Comparison of ENCODE assay signal across 8 cellular contexts in genomic region chr16:73065617-73066313, GRCh38. TPM values are rescaled to one million over a fixed set of nuclear protein-coding genes. Genes with fewer than 3 reads are reported as not detected.
A peak's percentile ranks its signal among the peaks of the same experiment; 100 is the strongest.
DNase-seq lines count a peak whose midpoint lies in the region; ATAC-seq and TF ChIP-seq lines count a peak whose summit lies in the region.

No MANE protein-coding gene starts in this region.

- H3K27me3 ChIP-seq in MG63 (no peaks in the 10 kb centered on the region), lower lobe of right lung (ENCODE audit: low read depth) (peaks cover 62% of the 10 kb centered on the region), stomach smooth muscle (ENCODE audit: control insufficient read depth in 1 of 2, insufficient read depth in 2 of 2, low read length in 2 of 2) (no peaks in the 10 kb centered on the region), spleen (replicated peaks in 1 of 7) (peaks cover 9 to 95% (median 65%) of the 10 kb centered on the region in 7 donors)

- peak; percentile 41 to 55 for ATAC-seq in lower lobe of right lung

- no peak for TF ChIP-seq CTCF in lower lobe of right lung (IDR thresholded peaks at IDR 0.05)
- TF ChIP-seq CTCF in spleen (IDR thresholded peaks at IDR 0.05 in 8 of 11, conservative IDR thresholded peaks at IDR 0.05 in 3 of 11), result no peak

- H3K27ac ChIP-seq in lower lobe of right lung, result peak overlapping the region; percentile 86
- peak overlapping the region; percentile 98 for H3K27ac ChIP-seq in stomach smooth muscle (ENCODE audit: low read length)
- H3K27ac ChIP-seq in spleen, result peak overlapping the region in 1 of 8 donors; percentile 31

- WGBS in spleen, 5 donors, result 9 to 18% (median 12%) methylated on average over 33 to 43 of the region's 43 CpGs

- TF ChIP-seq POLR2A in erythroblast (IDR thresholded peaks at IDR 0.05; ENCODE audit: low read length), result no peak
- no peak for TF ChIP-seq POLR2A in spleen (IDR thresholded peaks at IDR 0.05)

- peak overlapping the region in 1 of 2 donors; percentile 54 for H3K9ac ChIP-seq in stomach smooth muscle (ENCODE audit: low read length in 2 of 2)

- H3K4me3 ChIP-seq in MG63 (no peak overlapping the region), lower lobe of right lung (peak overlapping the region; percentile 35), stomach smooth muscle (ENCODE audit: low read length in 2 of 2) (peak overlapping the region; percentile 33 to 71), spleen (peak overlapping the region in 3 of 8 donors; percentile 10 to 54 (median 13))

- intact Hi-C loops in lower lobe of right lung (cut with DNase I) (no loop called here), spleen (cut with DNase I; ENCODE audit: low total_unique reads) (loop anchor here (10.0 kb wide), 1 partner anchor 109 kb away; no protein-coding TSS in a partner anchor)

- H3K9me3 ChIP-seq in MG63 (no peaks in the 10 kb centered on the region), lower lobe of right lung (no peaks in the 10 kb centered on the region), stomach smooth muscle (ENCODE audit: control insufficient read depth in 2 of 2, low read length in 2 of 2) (no peaks in the 10 kb centered on the region), spleen (no peaks in the 10 kb centered on the region)

- H3K4me1 ChIP-seq in lower lobe of right lung (peaks cover 56% of the 10 kb centered on the region), stomach smooth muscle (ENCODE audit: control insufficient read depth, insufficient read depth, low read length) (peaks cover 54% of the 10 kb centered on the region), spleen (peaks cover 10 to 92% (median 58%) of the 10 kb centered on the region in 6 donors)

- DNase-seq in MG63 (peak; percentile 41), epidermal melanocyte (ENCODE audit: insufficient read length, low spot score) (peak; percentile 7), lower lobe of right lung (peak; percentile 69), erythroblast (lab: John Stamatoyannopoulos, UW) (no peak), spleen (no peak), SHP77 treated with DMSO at 0.1 percent for 48 hours (lab: John Stamatoyannopoulos, UW) (no peak), AG20443 (ENCODE audit: low spot score) (no peak)

- H3K36me3 ChIP-seq in MG63 (no peaks in the 10 kb centered on the region), lower lobe of right lung (no peaks in the 10 kb centered on the region), stomach smooth muscle (ENCODE audit: control insufficient read depth in 2 of 2, insufficient read depth in 2 of 2, low read length in 2 of 2) (no peaks in the 10 kb centered on the region), spleen (no peaks in the 10 kb centered on the region)

RNA-seq across cellular contexts. Expression of gene ZFHX3, which starts 17.8 kb away (rescaled TPM):
- 0.89 and 1.2 TPM in 2 replicates for total RNA-seq in MG63 (2014; rRNA removed; shearing (Covaris generic); ENCODE audit: low replicate concordance)
- total RNA-seq in lower lobe of right lung (29.3 TPM), spleen (10 to 100 TPM in 6 of 7 donors, 1 to 10 TPM in 1; 9.1 to 18.5 (median 12.5) TPM)
- 1 to 10 TPM in 1 of 3 donors, under 1 TPM in 2; 0.47 to 1.5 (median 0.52) TPM for polyA plus RNA-seq in spleen

Comparison
In these comparisons a context has a peak if more than half of its experiments do, and no peak if none do; other contexts are left out.
1. DNase-seq: peak in MG63 (single experiment), epidermal melanocyte (single experiment) and lower lobe of right lung (single experiment); none in erythroblast (0 of 2), spleen (single experiment), SHP77 treated with DMSO at 0.1 percent for 48 hours (single experiment) and AG20443 (single experiment).